ENCODE assay signal across 14 cellular contexts in the genomic region with DNA sequence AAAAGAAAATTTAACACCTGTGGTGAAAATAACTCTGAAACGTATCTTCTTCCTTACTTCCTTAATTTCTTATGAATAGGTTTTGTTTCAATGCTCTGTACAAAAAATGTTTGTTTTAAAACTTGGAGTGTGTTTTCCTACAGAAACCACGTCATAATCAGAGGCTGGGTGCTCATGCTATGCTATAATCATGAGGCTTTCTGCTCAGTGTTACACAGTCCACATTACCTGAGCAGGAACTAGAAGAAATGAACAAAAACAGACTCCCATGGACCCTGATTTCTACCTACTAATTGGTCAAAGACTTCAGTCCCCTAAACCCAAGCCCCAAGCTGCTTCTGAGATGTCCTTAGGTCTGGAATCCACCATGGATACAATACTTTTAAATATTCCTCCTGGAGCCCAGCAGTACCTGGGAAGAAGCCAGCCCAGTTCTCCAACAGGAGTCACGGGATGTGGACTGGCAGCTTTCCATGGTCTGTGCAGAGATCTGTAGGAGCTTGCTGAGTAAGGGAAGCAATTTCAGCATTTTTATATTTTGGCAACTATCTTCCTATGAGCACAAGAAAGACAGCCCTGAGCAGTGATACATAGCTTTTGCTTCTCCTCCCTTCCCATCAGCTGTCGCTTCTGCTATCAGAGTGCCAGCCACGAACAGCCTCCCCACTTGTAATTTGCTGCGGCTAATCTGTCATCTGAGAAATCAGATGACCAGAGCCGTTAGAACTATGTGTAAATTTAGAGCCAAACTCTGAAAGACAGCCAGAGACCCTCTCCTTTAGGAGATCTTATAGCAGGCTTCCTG.
DNase-seq lines count a peak whose midpoint lies in the region; ATAC-seq and TF ChIP-seq lines count a peak whose summit lies in the region.
"Had no signal": no experiment of that assay in that cellular context is flagged by ENCODE, and none has a peak within 500 bp of the region (broad histone marks: within the 10 kb centered on the region; RNA-seq: fewer than 3 reads in every experiment).

No MANE protein-coding gene starts in this region.

- peak; percentile 41 for DNase-seq in DMS53 treated with DMSO at 0.1 percent for 48 hours (lab: John Stamatoyannopoulos, UW; ENCODE audit: unreplicated experiment)
- DNase-seq in SK-MEL-5 (ENCODE audit: low read depth, low spot score) = peak; percentile 45
- DNase-seq in left cardiac atrium = peak; percentile 56
- DNase-seq in posterior cingulate gyrus = peak in 6 of 10 donors; percentile 8 to 78 (median 24)
- DNase-seq in HEK293T (ENCODE audit: extremely low spot score) = no peak
- no peak for DNase-seq in inferior parietal cortex (ENCODE audit: extremely low spot score)
- no peak for DNase-seq in aorta
- DNase-seq: activated CD4-positive, alpha-beta T cell treated with anti-CD3 and anti-CD28 coated beads, Interleukin-2, amount 10 ng/mL, durations not matched to agents 7 days and 5 days; gastrocnemius medialis; naive B cell; NCI-H1436; NCI-H774 had no signal

- H3K4me1 ChIP-seq in aorta (ENCODE audit: control insufficient read depth in 1 of 2, insufficient read depth in 2 of 2, low read length in 2 of 2) = no peaks in the 10 kb centered on the region
- H3K4me1 ChIP-seq: gastrocnemius medialis had no signal

- H3K4me3 ChIP-seq in aorta (ENCODE audit: low read length in 2 of 2) = no peak overlapping the region
- H3K4me3 ChIP-seq: gastrocnemius medialis, skin epidermis had no signal

- CTCF ChIA-PET in HEK293T (lab: Yijun Ruan, JAX) = no interaction called here

- H3K36me3 ChIP-seq in aorta (ENCODE audit: control insufficient read depth in 1 of 2, insufficient read depth in 2 of 2, low read length in 1 of 2) = no peaks in the 10 kb centered on the region
- H3K36me3 ChIP-seq: gastrocnemius medialis had no signal

- POLR2A ChIA-PET in HEK293T (lab: Yijun Ruan, JAX) = no interaction called here

- peaks cover 1% of the 10 kb centered on the region for H3K9me3 ChIP-seq in aorta (ENCODE audit: control insufficient read depth, low read length)
- H3K9me3 ChIP-seq: gastrocnemius medialis had no signal

- no peak overlapping the region for H3K27ac ChIP-seq in aorta (ENCODE audit: low read depth in 1 of 2, low read length in 2 of 2)
- H3K27ac ChIP-seq: gastrocnemius medialis, skin epidermis had no signal

- 22 to 25% methylated on average over 7 of the region's 7 CpGs for WGBS in aorta, 2 donors

- H3K27me3 ChIP-seq in aorta (ENCODE audit: control insufficient read depth in 1 of 2, insufficient read depth in 2 of 2, low read length in 1 of 2) = no peaks in the 10 kb centered on the region
- H3K27me3 ChIP-seq: gastrocnemius medialis had no signal

- in situ Hi-C loops in SK-MEL-5 (cut with HindIII; ENCODE audit: low pct_unique_long_range_greater_than_20kb, low sequenced_read_pairs) = no loop called here

- ATAC-seq in left cardiac atrium (peak; percentile 73 to 96), HG02642 (IDR thresholded peaks at IDR 0.05; ENCODE audit: poor library complexity, unreplicated experiment) (no peak), aorta (ENCODE audit: low FRiP score) (no peak)
- ATAC-seq: gastrocnemius medialis had no signal

- intact Hi-C loops in left cardiac atrium (cut with DNase I) = no loop called here
- intact Hi-C loops in posterior cingulate gyrus (cut with DNase I) = no loop called here
- intact Hi-C loops in aorta (cut with DNase I) = no loop called here

TF ChIP-seq in HEK293T, 16 proteins besides CTCF, POLR2A, EP300 and RAD21:
- TF ChIP-seq TARDBP (IDR thresholded peaks at IDR 0.05) (no peak), LEF1 (IDR thresholded peaks at IDR 0.05; ENCODE audit: borderline replicate concordance) (no peak), HDGF (IDR thresholded peaks at IDR 0.05; ENCODE audit: borderline replicate concordance) (no peak), BHLHE40 (IDR thresholded peaks at IDR 0.05; ENCODE audit: borderline replicate concordance) (no peak), ZNF384 (IDR thresholded peaks at IDR 0.05) (no peak), ARNT (IDR thresholded peaks at IDR 0.05) (no peak)

Comparison
In these comparisons a context has a peak if more than half of its experiments do, and no peak if none do; other contexts are left out.
1. DNase-seq: peak in DMS53 treated with DMSO at 0.1 percent for 48 hours (single experiment), SK-MEL-5 (single experiment), left cardiac atrium (single experiment) and posterior cingulate gyrus (6 of 10); none in HEK293T (single experiment), inferior parietal cortex (single experiment) and aorta (0 of 2).
2. ATAC-seq: peak in left cardiac atrium (2 of 2); none in HG02642 (single experiment) and aorta (single experiment).